1 cellular context compared by ENCODE assay signal in genomic region chr2:200713003-200713703, GRCh38.
TF ChIP-seq lines count a peak whose summit lies in the region.

No MANE protein-coding gene starts in this region.

TF ChIP-seq in H1, 55 proteins besides CTCF, POLR2A, EP300 and RAD21 (continued from another document):
- TF ChIP-seq CHD7 (IDR thresholded peaks at IDR 0.05; ENCODE audit: insufficient replicate concordance, low read length) (peak; percentile 49), JUN (IDR thresholded peaks at IDR 0.05; ENCODE audit: low read depth, low read length) (no peak), TAF7 (optimal IDR thresholded peaks at IDR 0.05; ENCODE audit: borderline replicate concordance, low read depth, low read length) (peak; percentile 29), MAX (IDR thresholded peaks at IDR 0.05) (peak; percentile 20; the same call in 1 of the 2 replicates), TEAD4 (IDR thresholded peaks at IDR 0.05; ENCODE audit: low read depth, low read length) (no peak), TAF1 (IDR thresholded peaks at IDR 0.05; ENCODE audit: low read depth, low read length) (peak; percentile 61; the same call in 1 of the 2 replicates), SAP30 (IDR thresholded peaks at IDR 0.05; ENCODE audit: insufficient read depth, insufficient replicate concordance, low read length) (no peak), ASH2L (IDR thresholded peaks at IDR 0.05; ENCODE audit: low read length) (peak; percentile 57), RBBP5 (IDR thresholded peaks at IDR 0.05; ENCODE audit: borderline replicate concordance, low read depth, low read length) (no peak), BACH1 (IDR thresholded peaks at IDR 0.05; ENCODE audit: low read length) (no peak), GTF2F1 (IDR thresholded peaks at IDR 0.05; ENCODE audit: borderline replicate concordance, low read depth, low read length) (no peak), RNF2 (IDR thresholded peaks at IDR 0.05; ENCODE audit: borderline replicate concordance, low read depth, low read length, missing control alignments, poor library complexity, severe bottlenecking) (no peak), CBX5 (IDR thresholded peaks at IDR 0.05; ENCODE audit: low read depth, low read length) (no peak), GABPA (IDR thresholded peaks at IDR 0.05; ENCODE audit: borderline replicate concordance, insufficient read depth, low read length) (peak; percentile 12; the same call in 1 of the 2 replicates), KDM1A (IDR thresholded peaks at IDR 0.05; ENCODE audit: borderline replicate concordance, low read length) (peak; percentile 46; the same call in 1 of the 2 replicates), BRCA1 (IDR thresholded peaks at IDR 0.05; ENCODE audit: low read depth, low read length) (no peak), PHF8 (conservative IDR thresholded peaks at IDR 0.05; ENCODE audit: low read depth, low read length) (no peak), JUND (IDR thresholded peaks at IDR 0.05; ENCODE audit: low read length) (peak; percentile 34; the same call in 1 of the 2 replicates), TBP (IDR thresholded peaks at IDR 0.05; ENCODE audit: low read depth, low read length) (0 out of 2 replicates have a peak, but pooled peaks have one; percentile 12), SP1 (IDR thresholded peaks at IDR 0.05; ENCODE audit: low read depth, low read length) (no peak)
- TF ChIP-seq, protein P1, sequence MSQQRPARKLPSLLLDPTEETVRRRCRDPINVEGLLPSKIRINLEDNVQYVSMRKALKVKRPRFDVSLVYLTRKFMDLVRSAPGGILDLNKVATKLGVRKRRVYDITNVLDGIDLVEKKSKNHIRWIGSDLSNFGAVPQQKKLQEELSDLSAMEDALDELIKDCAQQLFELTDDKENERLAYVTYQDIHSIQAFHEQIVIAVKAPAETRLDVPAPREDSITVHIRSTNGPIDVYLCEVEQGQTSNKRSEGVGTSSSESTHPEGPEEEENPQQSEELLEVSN (IDR thresholded peaks at IDR 0.05), result no peak
